In the genomic region with DNA sequence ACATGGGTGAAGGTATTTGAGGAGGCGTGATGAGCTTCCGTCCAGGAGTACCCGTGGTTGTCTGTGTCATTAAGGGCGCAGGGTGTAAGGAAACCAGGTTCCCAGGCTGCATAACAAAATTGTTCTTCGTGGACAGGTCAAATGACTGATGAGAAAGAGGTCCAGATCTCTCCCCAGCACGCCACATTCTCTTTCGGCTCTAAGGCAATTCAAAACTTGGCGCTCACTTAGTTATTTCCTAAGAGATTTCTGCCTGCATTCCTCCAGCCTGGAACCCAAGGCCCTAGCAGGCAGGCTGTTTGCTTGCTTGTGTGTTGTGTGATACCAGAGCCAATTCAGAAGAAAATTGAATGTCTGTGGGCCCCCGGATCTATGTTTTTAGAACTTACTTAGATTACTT, we compare ENCODE assay signal across 18 cellular contexts.
DNase-seq lines count a peak whose midpoint lies in the region; ATAC-seq, FAIRE-seq and TF ChIP-seq lines count a peak whose summit lies in the region.
"Had no signal": no experiment of that assay in that cellular context is flagged by ENCODE, and none has a peak within 500 bp of the region (broad histone marks: within the 10 kb centered on the region; RNA-seq: fewer than 3 reads in every experiment).

No MANE protein-coding gene starts in this region.

- DNase-seq in HepG2 (ENCODE audit: low spot score) (no peak), right lobe of liver (no peak), astrocyte of the spinal cord (ENCODE audit: low read depth, low spot score) (peak; percentile 32), left ventricle myocardium inferior (no peak)
- no peak for DNase-seq in activated CD4-positive, alpha-beta T cell treated with anti-CD3 and anti-CD28 coated beads for 4 hours
- DNase-seq in activated CD4-positive, alpha-beta T cell treated with anti-CD3 and anti-CD28 coated beads, Interleukin-2, amount 50 U/mL, for 4 hours: no peak
- no peak for DNase-seq in activated naive CD4-positive, alpha-beta T cell treated with Interleukin-2 at 50 U/mL for 16 hours
- DNase-seq: COR-L47, DMS153, KG1, NCI-H1048, NCI-H1436 treated with DMSO at 0.1 percent for 48 hours, NCI-H2081, NCI-H510A, NCI-H82 had no signal

- TF ChIP-seq EP300 in HepG2 (IDR thresholded peaks at IDR 0.05; ENCODE audit: low read depth in 2 of 2, low read length in 2 of 2): no peak
- no peak for TF ChIP-seq EP300 in HepG2 (CRISPR knock-in tag; IDR thresholded peaks at IDR 0.05; ENCODE audit: borderline replicate concordance)

- FAIRE-seq in HepG2 (lab: Jason Lieb, UNC): no peak
- FAIRE-seq: GM12892 had no signal

- in situ Hi-C loops in HepG2 (cut with HindIII; ENCODE audit: extremely low pct_ligation_motif_present, low pct_unique_long_range_greater_than_20kb): no loop called here
- in situ Hi-C loops in astrocyte of the spinal cord (cut with HindIII; ENCODE audit: low sequenced_read_pairs): no loop called here

- no TSS peak for BruUV-seq in HepG2 (replicated peaks; lab: Mats Ljungman, UMichigan)

- H3K27me3 ChIP-seq in HepG2 (ENCODE audit: control insufficient read depth in 1 of 2, insufficient read depth in 2 of 2, low read length in 2 of 2): no peaks in the 10 kb centered on the region
- no peaks in the 10 kb centered on the region for H3K27me3 ChIP-seq in right lobe of liver
- no peaks in the 10 kb centered on the region for H3K27me3 ChIP-seq in left ventricle myocardium inferior (ENCODE audit: low read depth)

- H3K9ac ChIP-seq in HepG2 (ENCODE audit: insufficient read depth, low read depth, low read length): no peak overlapping the region

- H3K79me2 ChIP-seq in HepG2 (ENCODE audit: insufficient read depth, low read length): no peaks in the 10 kb centered on the region

- TF ChIP-seq RAD21 in HepG2 (CRISPR knock-in tag; IDR thresholded peaks at IDR 0.05): no peak

- H4K20me1 ChIP-seq in HepG2 (ENCODE audit: insufficient read depth, low read length): no peaks in the 10 kb centered on the region

- TF ChIP-seq CTCF in HepG2 (CRISPR knock-in tag; IDR thresholded peaks at IDR 0.05) (no peak), right lobe of liver (IDR thresholded peaks at IDR 0.05) (no peak), astrocyte of the spinal cord (IDR thresholded peaks at IDR 0.05; ENCODE audit: low read depth, low read length) (no peak), left ventricle myocardium inferior (IDR thresholded peaks at IDR 0.05; ENCODE audit: borderline replicate concordance) (no peak)

- ATAC-seq in HepG2: no peak
- no peak for ATAC-seq in right lobe of liver
- ATAC-seq: GM23338 had no signal

- no peak overlapping the region for H3K27ac ChIP-seq in HepG2 (ENCODE audit: extremely low read length, insufficient read depth, low read length)
- no peak overlapping the region for H3K27ac ChIP-seq in right lobe of liver
- H3K27ac ChIP-seq in left ventricle myocardium inferior (replicated peaks): peak overlapping the region; percentile 32
- H3K27ac ChIP-seq: C4-2B had no signal

- H3K9me3 ChIP-seq in HepG2 (ENCODE audit: low read length) (no peaks in the 10 kb centered on the region), right lobe of liver (no peaks in the 10 kb centered on the region), left ventricle myocardium inferior (replicated peaks) (no peaks in the 10 kb centered on the region)

- H2AFZ ChIP-seq in HepG2 (ENCODE audit: low read length): no peak overlapping the region
- H2AFZ ChIP-seq: GM23338 had no signal

- H3K4me1 ChIP-seq in HepG2 (ENCODE audit: insufficient read depth, low read length) (peaks cover 31% of the 10 kb centered on the region), right lobe of liver (no peaks in the 10 kb centered on the region), left ventricle myocardium inferior (peaks cover 37% of the 10 kb centered on the region)

- CTCF ChIA-PET in HepG2 (lab: Yijun Ruan, JAX; ENCODE audit: low intra/inter-chr PET ratio, low total read pairs): no interaction called here

- 96% methylated on average over 9 of the region's 9 CpGs for WGBS in HepG2 (ENCODE audit: low lambda C conversion rate)
- 93% methylated on average over 8 of the region's 9 CpGs for WGBS in right lobe of liver (ENCODE audit: insufficient coverage, low coverage, low lambda C conversion rate, missing lambda C conversion rate)

- no peak overlapping the region for H3K4me3 ChIP-seq in HepG2 (replicated peaks in 1 of 3; ENCODE audit: insufficient read depth in 1 of 3, low read depth in 2 of 3, low read length in 3 of 3)
- no peak overlapping the region for H3K4me3 ChIP-seq in right lobe of liver
- H3K4me3 ChIP-seq in astrocyte of the spinal cord (ENCODE audit: low read depth, low read length): no peak overlapping the region
- no peak overlapping the region for H3K4me3 ChIP-seq in left ventricle myocardium inferior
- H3K4me3 ChIP-seq: GM23338 had no signal

- intact Hi-C loops in HepG2 (cut with micrococcal nuclease; ENCODE audit: unreplicated experiment): no loop called here
- intact Hi-C loops in right lobe of liver (cut with DNase I): no loop called here
- intact Hi-C loops in left ventricle myocardium inferior (cut with micrococcal nuclease): no loop called here

- peaks cover 1 to 4% of the 10 kb centered on the region in 2 experiments; a peak in 2 of 5 replicates for H3K36me3 ChIP-seq in HepG2 (replicated peaks in 1 of 2; ENCODE audit: control insufficient read depth in 1 of 2, insufficient read depth in 2 of 2, low read length in 2 of 2)
- H3K36me3 ChIP-seq in right lobe of liver: no peaks in the 10 kb centered on the region
- H3K36me3 ChIP-seq in left ventricle myocardium inferior: peaks cover 29% of the 10 kb centered on the region

- TF ChIP-seq POLR2A in HepG2 (IDR thresholded peaks at IDR 0.05; ENCODE audit: insufficient read depth in 1 of 2, low read depth in 2 of 2, low read length in 2 of 2): no peak
- no peak for TF ChIP-seq POLR2A in right lobe of liver (IDR thresholded peaks at IDR 0.05)

- POLR2A ChIA-PET in HepG2 (lab: Yijun Ruan, JAX): no interaction called here

- H3K4me2 ChIP-seq in HepG2 (ENCODE audit: low read depth, low read length): no peak overlapping the region
- H3K4me2 ChIP-seq: GM23338 had no signal

TF ChIP-seq in HepG2, 621 proteins besides CTCF, POLR2A, EP300 and RAD21:
- no peak for TF ChIP-seq ZNF17 (CRISPR knock-in tag; IDR thresholded peaks at IDR 0.05)
- TF ChIP-seq RFXANK (CRISPR knock-in tag; IDR thresholded peaks at IDR 0.05): no peak
- TF ChIP-seq ZNF354B (CRISPR knock-in tag; IDR thresholded peaks at IDR 0.05): no peak
- no peak for TF ChIP-seq ZNF12 (CRISPR knock-in tag; IDR thresholded peaks at IDR 0.05)
- no peak for TF ChIP-seq PPARG (CRISPR knock-in tag; conservative IDR thresholded peaks at IDR 0.05)
- TF ChIP-seq, protein P1, sequence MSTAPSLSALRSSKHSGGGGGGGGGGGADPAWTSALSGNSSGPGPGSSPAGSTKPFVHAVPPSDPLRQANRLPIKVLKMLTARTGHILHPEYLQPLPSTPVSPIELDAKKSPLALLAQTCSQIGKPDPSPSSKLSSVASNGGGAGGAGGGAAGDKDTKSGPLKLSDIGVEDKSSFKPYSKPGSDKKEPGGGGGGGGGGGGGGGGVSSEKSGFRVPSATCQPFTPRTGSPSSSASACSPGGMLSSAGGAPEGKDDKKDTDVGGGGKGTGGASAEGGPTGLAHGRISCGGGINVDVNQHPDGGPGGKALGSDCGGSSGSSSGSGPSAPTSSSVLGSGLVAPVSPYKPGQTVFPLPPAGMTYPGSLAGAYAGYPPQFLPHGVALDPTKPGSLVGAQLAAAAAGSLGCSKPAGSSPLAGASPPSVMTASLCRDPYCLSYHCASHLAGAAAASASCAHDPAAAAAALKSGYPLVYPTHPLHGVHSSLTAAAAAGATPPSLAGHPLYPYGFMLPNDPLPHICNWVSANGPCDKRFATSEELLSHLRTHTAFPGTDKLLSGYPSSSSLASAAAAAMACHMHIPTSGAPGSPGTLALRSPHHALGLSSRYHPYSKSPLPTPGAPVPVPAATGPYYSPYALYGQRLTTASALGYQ (CRISPR knock-in tag; IDR thresholded peaks at IDR 0.05): no peak
- no peak for TF ChIP-seq ZBTB8A (CRISPR knock-in tag; IDR thresholded peaks at IDR 0.05; ENCODE audit: borderline replicate concordance, low read depth)
- TF ChIP-seq RBM22 (optimal IDR thresholded peaks at IDR 0.05; ENCODE audit: low read length): peak; percentile 31
